Comparison of ENCODE assay signal across 15 cellular contexts in genomic region chr15:52336530-52336929, GRCh38. TPM values are rescaled to one million over a fixed set of nuclear protein-coding genes. Genes with fewer than 3 reads are reported as not detected.
DNase-seq lines count a peak whose midpoint lies in the region; ATAC-seq and TF ChIP-seq lines count a peak whose summit lies in the region.
"Had no signal": no experiment of that assay in that cellular context is flagged by ENCODE, and none has a peak within 500 bp of the region (broad histone marks: within the 10 kb centered on the region; RNA-seq: fewer than 3 reads in every experiment).

No MANE protein-coding gene starts in this region.

- H3K36me3 Mint-ChIP-seq in CD4-positive, CD25-positive, alpha-beta regulatory T cell, result peaks cover 24% of the 10 kb centered on the region
- peaks cover 7% of the 10 kb centered on the region for H3K36me3 Mint-ChIP-seq in HFFc6 (ENCODE audit: low read depth)

- H2BK15ac ChIP-seq in mesenchymal stem cell (ENCODE audit: low read depth, poor library complexity, severe bottlenecking), result no peak overlapping the region

- H3K18ac ChIP-seq in mesenchymal stem cell (ENCODE audit: low read depth in 1 of 2, low read length in 2 of 2), result no peak overlapping the region

- in situ Hi-C loops in brain microvascular endothelial cell (cut with HindIII; ENCODE audit: low pct_ligation_motif_present, low sequenced_read_pairs), result no loop called here

- peak overlapping the region in 2 of 3 donors; percentile 25 to 31 for H3K27ac Mint-ChIP-seq in CD4-positive, CD25-positive, alpha-beta regulatory T cell
- peak overlapping the region; percentile 89 for H3K27ac Mint-ChIP-seq in HFFc6
- H3K27ac Mint-ChIP-seq: CD14-positive monocyte; stimulated activated naive CD8-positive, alpha-beta T cell treated with anti-CD3 and anti-CD28 coated beads, Interleukin-15, amount 100 ng/mL, for 72 hours had no signal

- no peak overlapping the region for H3K14ac ChIP-seq in mesenchymal stem cell (ENCODE audit: low read length in 2 of 2)

- no peaks in the 10 kb centered on the region for H3K27me3 Mint-ChIP-seq in CD4-positive, CD25-positive, alpha-beta regulatory T cell
- peaks cover 2% of the 10 kb centered on the region; the same call in 1 of the 2 replicates for H3K27me3 Mint-ChIP-seq in HFFc6 (ENCODE audit: insufficient read depth)
- H3K27me3 Mint-ChIP-seq: stimulated activated naive CD8-positive, alpha-beta T cell treated with anti-CD3 and anti-CD28 coated beads, Interleukin-15, amount 100 ng/mL, for 72 hours had no signal

- H4K91ac ChIP-seq in mesenchymal stem cell (ENCODE audit: low read length), result no peak overlapping the region

- H3K27me3 ChIP-seq in CD4-positive, CD25-positive, alpha-beta regulatory T cell (ENCODE audit: control insufficient read depth, insufficient read depth, low read length), result no peaks in the 10 kb centered on the region
- no peaks in the 10 kb centered on the region for H3K27me3 ChIP-seq in mesenchymal stem cell (ENCODE audit: control insufficient read depth in 1 of 2, insufficient read depth in 1 of 2, low read length in 2 of 2)
- no peaks in the 10 kb centered on the region for H3K27me3 ChIP-seq in brain microvascular endothelial cell (replicated peaks)
- H3K27me3 ChIP-seq in H7 (ENCODE audit: control insufficient read depth, insufficient read depth, low read length), result no peaks in the 10 kb centered on the region
- H3K27me3 ChIP-seq: adrenal gland, left lung had no signal

- no peak overlapping the region for H2BK5ac ChIP-seq in mesenchymal stem cell (ENCODE audit: low read depth, low read length, poor library complexity, severe bottlenecking)

- no peak overlapping the region for H3K4ac ChIP-seq in mesenchymal stem cell (ENCODE audit: low read depth in 1 of 2, low read length in 2 of 2)

- no peak overlapping the region for H4K8ac ChIP-seq in mesenchymal stem cell (ENCODE audit: low read length)

- 78% methylated on average over 4 of the region's 4 CpGs for WGBS in mesenchymal stem cell

- no peak overlapping the region for H3K27ac ChIP-seq in CD4-positive, CD25-positive, alpha-beta regulatory T cell (ENCODE audit: insufficient read depth, low read length, poor library complexity, severe bottlenecking)
- H3K27ac ChIP-seq in mesenchymal stem cell (ENCODE audit: low read length, poor library complexity, severe bottlenecking), result no peak overlapping the region
- no peak overlapping the region for H3K27ac ChIP-seq in brain microvascular endothelial cell
- H3K27ac ChIP-seq: adrenal gland, left lung had no signal

- peaks cover 14 to 25% (median 22%) of the 10 kb centered on the region in 4 donors for H3K4me1 Mint-ChIP-seq in CD4-positive, CD25-positive, alpha-beta regulatory T cell
- peaks cover 69% of the 10 kb centered on the region for H3K4me1 Mint-ChIP-seq in HFFc6 (ENCODE audit: low read depth)

- H2AK5ac ChIP-seq in mesenchymal stem cell (ENCODE audit: low read length, severe bottlenecking), result peak overlapping the region; percentile 93

- H2BK12ac ChIP-seq in mesenchymal stem cell (ENCODE audit: low read length in 2 of 2), result peak overlapping the region in 1 of 2 experiments; percentile 39

- no peak overlapping the region for H2BK120ac ChIP-seq in mesenchymal stem cell (ENCODE audit: low read depth, low read length)

- H3K4me3 ChIP-seq in CD4-positive, CD25-positive, alpha-beta regulatory T cell (ENCODE audit: low read depth, low read length), result no peak overlapping the region
- H3K4me3 ChIP-seq in mesenchymal stem cell (ENCODE audit: insufficient read depth in 1 of 2, low read depth in 1 of 2, low read length in 2 of 2), result no peak overlapping the region
- H3K4me3 ChIP-seq in brain microvascular endothelial cell (ENCODE audit: low read depth, low read length), result no peak overlapping the region
- H3K4me3 ChIP-seq in H7 (ENCODE audit: insufficient read depth, low read depth, low read length), result no peak overlapping the region
- H3K4me3 ChIP-seq: adrenal gland, left lung had no signal

- no peak overlapping the region for H2AFZ ChIP-seq in mesenchymal stem cell (ENCODE audit: low read depth, low read length)

- no peak overlapping the region for H3K4me2 ChIP-seq in mesenchymal stem cell (ENCODE audit: low read length, poor library complexity, severe bottlenecking)

- H3K23ac ChIP-seq in mesenchymal stem cell (ENCODE audit: low read length in 2 of 2), result no peak overlapping the region

- peaks cover 41% of the 10 kb centered on the region for H3K36me3 ChIP-seq in CD4-positive, CD25-positive, alpha-beta regulatory T cell (ENCODE audit: control insufficient read depth, insufficient read depth, low read length)
- peaks cover 6 to 31% of the 10 kb centered on the region in 2 experiments for H3K36me3 ChIP-seq in mesenchymal stem cell (ENCODE audit: control insufficient read depth in 1 of 2, insufficient read depth in 2 of 2, low read depth in 1 of 2, low read length in 2 of 2)
- peaks cover 2% of the 10 kb centered on the region for H3K36me3 ChIP-seq in brain microvascular endothelial cell (replicated peaks)
- H3K36me3 ChIP-seq in H7 (replicated peaks; ENCODE audit: control insufficient read depth, insufficient read depth, low read length), result 0 out of 2 replicates have a peak, but pooled peaks cover 1% of the 10 kb centered on the region

- peak in 2 of 3 donors; percentile 2 to 33 for DNase-seq in CD4-positive, CD25-positive, alpha-beta regulatory T cell
- DNase-seq in HFFc6, result no peak
- DNase-seq in mesenchymal stem cell, result no peak
- no peak for DNase-seq in HCEC 1CT
- no peak for DNase-seq in brain microvascular endothelial cell
- DNase-seq in H7, result no peak
- DNase-seq: activated CD8-positive, alpha-beta memory T cell treated with anti-CD3 and anti-CD28 coated beads, Interleukin-2, amount 50 U/mL, for 48 hours; adrenal gland; left lung; NCI-H2029 treated with DMSO at 0.1 percent for 48 hours; occipital lobe; stimulated activated naive CD8-positive, alpha-beta T cell treated with anti-CD3 and anti-CD28 coated beads, Interleukin-15, amount 100 ng/mL, for 72 hours had no signal

- no peak overlapping the region for H3K9ac ChIP-seq in mesenchymal stem cell (ENCODE audit: low read length)

- H3K9me3 Mint-ChIP-seq in CD4-positive, CD25-positive, alpha-beta regulatory T cell, result no peaks in the 10 kb centered on the region
- H3K9me3 Mint-ChIP-seq in HFFc6, result no peaks in the 10 kb centered on the region
- H3K9me3 Mint-ChIP-seq: CD14-positive monocyte; stimulated activated naive CD8-positive, alpha-beta T cell treated with anti-CD3 and anti-CD28 coated beads, Interleukin-15, amount 100 ng/mL, for 72 hours had no signal

- TF ChIP-seq CTCF in HFFc6 (IDR thresholded peaks at IDR 0.05) (no peak; the same call in 1 of the 2 replicates), brain microvascular endothelial cell (IDR thresholded peaks at IDR 0.05; ENCODE audit: low read depth, low read length, missing control alignments) (no peak)

- no peak overlapping the region for H3K4me3 Mint-ChIP-seq in CD4-positive, CD25-positive, alpha-beta regulatory T cell
- H3K4me3 Mint-ChIP-seq in HFFc6, result no peak overlapping the region
- H3K4me3 Mint-ChIP-seq: CD14-positive monocyte; stimulated activated naive CD8-positive, alpha-beta T cell treated with anti-CD3 and anti-CD28 coated beads, Interleukin-15, amount 100 ng/mL, for 72 hours had no signal

- H3K4me1 ChIP-seq in CD4-positive, CD25-positive, alpha-beta regulatory T cell (ENCODE audit: control insufficient read depth, insufficient read depth, low read length, poor library complexity, severe bottlenecking), result peaks cover 5% of the 10 kb centered on the region
- H3K4me1 ChIP-seq in mesenchymal stem cell (ENCODE audit: control insufficient read depth, insufficient read depth, low read depth, low read length), result peaks cover 7% of the 10 kb centered on the region
- H3K4me1 ChIP-seq: adrenal gland, left lung had no signal

- H3K9me3 ChIP-seq in CD4-positive, CD25-positive, alpha-beta regulatory T cell (ENCODE audit: control insufficient read depth in 2 of 2, low read length in 2 of 2), result no peaks in the 10 kb centered on the region
- no peaks in the 10 kb centered on the region for H3K9me3 ChIP-seq in mesenchymal stem cell (ENCODE audit: control insufficient read depth, low read length)
- H3K9me3 ChIP-seq: adrenal gland, left lung had no signal

- no peak for ATAC-seq in CD4-positive, CD25-positive, alpha-beta regulatory T cell (ENCODE audit: low read depth in 2 of 2)
- peak; percentile 11; the same call in 1 of the 3 replicates for ATAC-seq in SK-N-SH treated with all-trans-retinoic acid at 6 μM for 48 hours
- no peak for ATAC-seq in GM21423 (IDR thresholded peaks at IDR 0.05; ENCODE audit: unreplicated experiment)
- ATAC-seq: stimulated activated naive CD8-positive, alpha-beta T cell treated with anti-CD3 and anti-CD28 coated beads, Interleukin-15, amount 100 ng/mL, for 72 hours had no signal

- peaks cover 2% of the 10 kb centered on the region for H3K79me1 ChIP-seq in mesenchymal stem cell (replicated peaks; ENCODE audit: low read length, poor library complexity, severe bottlenecking)

TF ChIP-seq in SK-N-SH treated with all-trans-retinoic acid at 6 μM for 48 hours, 23 proteins besides CTCF, POLR2A, EP300 and RAD21 (continues in another document):
- TF ChIP-seq, protein P1, sequence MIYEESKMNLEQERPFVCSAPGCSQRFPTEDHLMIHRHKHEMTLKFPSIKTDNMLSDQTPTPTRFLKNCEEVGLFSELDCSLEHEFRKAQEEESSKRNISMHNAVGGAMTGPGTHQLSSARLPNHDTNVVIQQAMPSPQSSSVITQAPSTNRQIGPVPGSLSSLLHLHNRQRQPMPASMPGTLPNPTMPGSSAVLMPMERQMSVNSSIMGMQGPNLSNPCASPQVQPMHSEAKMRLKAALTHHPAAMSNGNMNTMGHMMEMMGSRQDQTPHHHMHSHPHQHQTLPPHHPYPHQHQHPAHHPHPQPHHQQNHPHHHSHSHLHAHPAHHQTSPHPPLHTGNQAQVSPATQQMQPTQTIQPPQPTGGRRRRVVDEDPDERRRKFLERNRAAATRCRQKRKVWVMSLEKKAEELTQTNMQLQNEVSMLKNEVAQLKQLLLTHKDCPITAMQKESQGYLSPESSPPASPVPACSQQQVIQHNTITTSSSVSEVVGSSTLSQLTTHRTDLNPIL (CRISPR knock-in tag; IDR thresholded peaks at IDR 0.05; ENCODE audit: low read depth), result no peak
- TF ChIP-seq CSDC2 (CRISPR knock-in tag; IDR thresholded peaks at IDR 0.05) (no peak), TOX (CRISPR knock-in tag; IDR thresholded peaks at IDR 0.05; ENCODE audit: borderline replicate concordance) (no peak), GLIS3 (CRISPR knock-in tag; IDR thresholded peaks at IDR 0.05) (no peak), ARNTL (CRISPR knock-in tag; IDR thresholded peaks at IDR 0.05; ENCODE audit: borderline replicate concordance, low read depth) (no peak), RARB (CRISPR knock-in tag; IDR thresholded peaks at IDR 0.05) (no peak), PPARA (CRISPR knock-in tag; IDR thresholded peaks at IDR 0.05; ENCODE audit: borderline replicate concordance) (no peak), TCF4 (CRISPR knock-in tag; IDR thresholded peaks at IDR 0.05; ENCODE audit: borderline replicate concordance) (no peak)

RNA-seq across cellular contexts. Expression of gene MYO5C, which starts 40.9 kb away (rescaled TPM):
- total RNA-seq in CD4-positive, CD25-positive, alpha-beta regulatory T cell, result 4.1 TPM
- polyA plus RNA-seq in CD4-positive, CD25-positive, alpha-beta regulatory T cell, result 1 to 10 TPM in 3 of 4 donors, under 1 TPM in 1; 0.60 to 1.9 (median 1.4) TPM
- under 1 TPM in 2 of 6 experiments, not detected in 4; 0.02 to 0.10 TPM for total RNA-seq in HFFc6 (2021; fragmentation: NEBNext Ultra II Directional; extraction: Animal tissue kit (Norgen Biotek cat#: 25700))
- 0.01 TPM for polyA plus RNA-seq in mesenchymal stem cell (2013, experiment 1 of 2)
- 0.03 TPM for polyA plus RNA-seq in mesenchymal stem cell (2013, experiment 2 of 2)
- 1.7 and 3.3 TPM in 2 replicates for total RNA-seq in H7 (2014; rRNA removed; shearing (Covaris generic))
- polyA plus RNA-seq: CD14-positive monocyte had no signal

Comparison
In these comparisons a context has a peak if more than half of its experiments do, and no peak if none do; other contexts are left out.
1. DNase-seq: peak in CD4-positive, CD25-positive, alpha-beta regulatory T cell (2 of 3); none in HFFc6 (single experiment), mesenchymal stem cell (single experiment), HCEC 1CT (single experiment), brain microvascular endothelial cell (single experiment) and H7 (single experiment).